In genomic region chr20:49461894-49462293, GRCh38 we compare ENCODE assay signal across 25 cellular contexts. TPM values are rescaled to one million over a fixed set of nuclear protein-coding genes. Genes with fewer than 3 reads are reported as not detected.
DNase-seq lines count a peak whose midpoint lies in the region; FAIRE-seq and TF ChIP-seq lines count a peak whose summit lies in the region.
"Had no signal": no experiment of that assay in that cellular context is flagged by ENCODE, and none has a peak within 500 bp of the region (broad histone marks: within the 10 kb centered on the region; RNA-seq: fewer than 3 reads in every experiment).

No MANE protein-coding gene starts in this region.

- intact Hi-C loops in esophagus muscularis mucosa (cut with DNase I) = no loop called here
- intact Hi-C loops in activated T-helper 1 cell treated with anti-CD3 and anti-CD28 coated beads, Interleukin-12 subunit alpha, Interleukin-12 subunit beta, Interleukin-2, Interleukin-4 antibody, amounts not matched to agents 30 ng/mL and 10 ng/mL and 1 ng/mL, durations not matched to agents 14 hours and 24 hours and 36 hours (cut with micrococcal nuclease) = no loop called here

- 92% methylated on average over 3 of the region's 3 CpGs for WGBS in esophagus muscularis mucosa

- H3K4me3 ChIP-seq in HEK293 (ENCODE audit: low read depth, low read length) = no peak overlapping the region
- no peak overlapping the region for H3K4me3 ChIP-seq in esophagus muscularis mucosa
- H3K4me3 ChIP-seq in Peyer's patch = no peak overlapping the region
- H3K4me3 ChIP-seq: BLaER1 had no signal

- H3K27ac Mint-ChIP-seq in activated T-helper 1 cell treated with anti-CD3 and anti-CD28 coated beads, Interleukin-12 subunit alpha, Interleukin-12 subunit beta, Interleukin-2, Interleukin-4 antibody, amounts not matched to agents 30 ng/mL and 10 ng/mL and 1 ng/mL, durations not matched to agents 14 hours and 24 hours and 36 hours = no peak overlapping the region
- H3K27ac Mint-ChIP-seq: CD14-positive monocyte; CD4-positive, alpha-beta memory T cell had no signal

- H3K27me3 Mint-ChIP-seq in activated T-helper 1 cell treated with anti-CD3 and anti-CD28 coated beads, Interleukin-12 subunit alpha, Interleukin-12 subunit beta, Interleukin-2, Interleukin-4 antibody, amounts not matched to agents 30 ng/mL and 10 ng/mL and 1 ng/mL, durations not matched to agents 14 hours and 24 hours and 36 hours (ENCODE audit: insufficient read depth) = peaks cover 21% of the 10 kb centered on the region

- no peaks in the 10 kb centered on the region for H3K9me3 Mint-ChIP-seq in activated T-helper 1 cell treated with anti-CD3 and anti-CD28 coated beads, Interleukin-12 subunit alpha, Interleukin-12 subunit beta, Interleukin-2, Interleukin-4 antibody, amounts not matched to agents 30 ng/mL and 10 ng/mL and 1 ng/mL, durations not matched to agents 14 hours and 24 hours and 36 hours
- H3K9me3 Mint-ChIP-seq: CD4-positive, alpha-beta memory T cell; CD8-positive, alpha-beta memory T cell had no signal

- H3K4me1 Mint-ChIP-seq in activated T-helper 1 cell treated with anti-CD3 and anti-CD28 coated beads, Interleukin-12 subunit alpha, Interleukin-12 subunit beta, Interleukin-2, Interleukin-4 antibody, amounts not matched to agents 30 ng/mL and 10 ng/mL and 1 ng/mL, durations not matched to agents 14 hours and 24 hours and 36 hours (ENCODE audit: low read depth) = no peaks in the 10 kb centered on the region
- H3K4me1 Mint-ChIP-seq: CD14-positive monocyte; CD4-positive, alpha-beta memory T cell; CD4-positive, CD25-positive, alpha-beta regulatory T cell; CD8-positive, alpha-beta memory T cell had no signal

- no peak for TF ChIP-seq EP300 in esophagus muscularis mucosa (IDR thresholded peaks at IDR 0.05)

- POLR2A ChIA-PET in HEK293 (lab: Yijun Ruan, JAX) = no interaction called here

- CTCF ChIA-PET in HEK293 (lab: Yijun Ruan, JAX) = interaction anchor here (0.7 to 2.3 kb wide), 4 partner anchors 11 to 127 kb away, joined by 3 to 7 read pairs (median 4); no protein-coding TSS in a partner anchor

- no peak for DNase-seq in HTR-8/SVneo (ENCODE audit: insufficient read length, low spot score)
- DNase-seq in esophagus muscularis mucosa (ENCODE audit: extremely low spot score) = no peak
- no peak for DNase-seq in urothelium cell line (ENCODE audit: low spot score)
- DNase-seq in Peyer's patch = no peak
- no peak for DNase-seq in activated T-helper 1 cell treated with anti-CD3 and anti-CD28 coated beads, Interleukin-12 subunit alpha, Interleukin-12 subunit beta, Interleukin-2, Interleukin-4 antibody, amounts not matched to agents 30 ng/mL and 10 ng/mL and 1 ng/mL, durations not matched to agents 14 hours and 24 hours and 36 hours (ENCODE audit: low spot score)
- DNase-seq in stimulated activated naive CD4-positive, alpha-beta T cell (lab: John Stamatoyannopoulos, UW) = no peak
- DNase-seq: 8988T; ACHN; BE2C; C1 segment of cervical spinal cord; CD4-positive, alpha-beta memory T cell; CD4-positive, CD25-positive, alpha-beta regulatory T cell; CD8-positive, alpha-beta memory T cell; COR-L47; DMS 273 treated with DMSO at 0.1 percent for 48 hours; DMS79 treated with DMSO at 0.1 percent for 48 hours; GF-D8 had no signal

- no peak overlapping the region for H3K4me3 Mint-ChIP-seq in activated T-helper 1 cell treated with anti-CD3 and anti-CD28 coated beads, Interleukin-12 subunit alpha, Interleukin-12 subunit beta, Interleukin-2, Interleukin-4 antibody, amounts not matched to agents 30 ng/mL and 10 ng/mL and 1 ng/mL, durations not matched to agents 14 hours and 24 hours and 36 hours
- H3K4me3 Mint-ChIP-seq: CD14-positive monocyte; CD4-positive, alpha-beta memory T cell; CD4-positive, CD25-positive, alpha-beta regulatory T cell; CD8-positive, alpha-beta memory T cell had no signal

- H3K36me3 ChIP-seq in HEK293 (ENCODE audit: control insufficient read depth in 2 of 2, insufficient read depth in 1 of 2, low read length in 2 of 2) = no peaks in the 10 kb centered on the region
- no peaks in the 10 kb centered on the region for H3K36me3 ChIP-seq in esophagus muscularis mucosa
- H3K36me3 ChIP-seq in Peyer's patch = no peaks in the 10 kb centered on the region
- H3K36me3 ChIP-seq: BE2C, BLaER1 had no signal

- H3K27me3 ChIP-seq in esophagus muscularis mucosa = no peaks in the 10 kb centered on the region
- H3K27me3 ChIP-seq in Peyer's patch = no peaks in the 10 kb centered on the region
- H3K27me3 ChIP-seq: BE2C, BLaER1 had no signal

- FAIRE-seq in HTR-8/SVneo (lab: Jason Lieb, UNC) (peak; percentile 87), urothelium cell line (lab: Jason Lieb, UNC) (peak; percentile 61)
- FAIRE-seq: A204.1, G401.6, GM12891, GM19239 had no signal

- TF ChIP-seq CTCF in HEK293 (tag by site-specific recombination; IDR thresholded peaks at IDR 0.05) (no peak), esophagus muscularis mucosa (IDR thresholded peaks at IDR 0.05) (no peak), Peyer's patch (IDR thresholded peaks at IDR 0.05) (no peak)

- TF ChIP-seq POLR2A in esophagus muscularis mucosa (IDR thresholded peaks at IDR 0.05; ENCODE audit: low read depth) (no peak), Peyer's patch (IDR thresholded peaks at IDR 0.05) (no peak)

- no peak overlapping the region for H3K27ac ChIP-seq in HEK293 (ENCODE audit: extremely low read depth, low read depth, low read length)
- H3K27ac ChIP-seq in esophagus muscularis mucosa (replicated peaks in 1 of 4) = peak overlapping the region; percentile 13 to 46 (median 43)
- H3K27ac ChIP-seq in Peyer's patch = no peak overlapping the region
- H3K27ac ChIP-seq: BLaER1 had no signal

- H3K4me1 ChIP-seq in HEK293 (ENCODE audit: control insufficient read depth, insufficient read depth, low read length) (no peaks in the 10 kb centered on the region), esophagus muscularis mucosa (peaks cover 0 to 62% (median 50%) of the 10 kb centered on the region in 4 donors), Peyer's patch (no peaks in the 10 kb centered on the region)
- H3K4me1 ChIP-seq: BE2C, BLaER1 had no signal

- no peaks in the 10 kb centered on the region for H3K9me3 ChIP-seq in HEK293 (ENCODE audit: control insufficient read depth, insufficient read depth, low read depth, low read length)
- no peaks in the 10 kb centered on the region for H3K9me3 ChIP-seq in esophagus muscularis mucosa
- H3K9me3 ChIP-seq in Peyer's patch = no peaks in the 10 kb centered on the region
- H3K9me3 ChIP-seq: BE2C, BLaER1 had no signal

- no peaks in the 10 kb centered on the region for H3K36me3 Mint-ChIP-seq in activated T-helper 1 cell treated with anti-CD3 and anti-CD28 coated beads, Interleukin-12 subunit alpha, Interleukin-12 subunit beta, Interleukin-2, Interleukin-4 antibody, amounts not matched to agents 30 ng/mL and 10 ng/mL and 1 ng/mL, durations not matched to agents 14 hours and 24 hours and 36 hours (ENCODE audit: low read depth)
- H3K36me3 Mint-ChIP-seq: CD14-positive monocyte; CD4-positive, alpha-beta memory T cell; CD4-positive, CD25-positive, alpha-beta regulatory T cell; CD8-positive, alpha-beta memory T cell had no signal

TF ChIP-seq in HEK293, 187 proteins besides CTCF, POLR2A, EP300 and RAD21:
- no peak for TF ChIP-seq HIC1 (tag by site-specific recombination; IDR thresholded peaks at IDR 0.05)
- TF ChIP-seq ZNF513 (tag by site-specific recombination; IDR thresholded peaks at IDR 0.05) = peak; percentile 92

RNA-seq across cellular contexts. Expression of gene KCNB1, which starts 20.6 kb away (rescaled TPM):
- total RNA-seq in esophagus muscularis mucosa (10 to 100 TPM; 32.3 to 55.5 (median 51.9) TPM), Peyer's patch (under 1 TPM; 0.35 to 0.85 (median 0.61) TPM)
- total RNA-seq in activated T-helper 1 cell treated with anti-CD3 and anti-CD28 coated beads, Interleukin-12 subunit alpha, Interleukin-12 subunit beta, Interleukin-2, Interleukin-4 antibody, amounts not matched to agents 30 ng/mL and 10 ng/mL and 1 ng/mL, durations not matched to agents 14 hours and 24 hours and 36 hours = 0.08 and 0.20 TPM in 2 replicates
- total RNA-seq: A673; CD4-positive, alpha-beta memory T cell; CD4-positive, CD25-positive, alpha-beta regulatory T cell had no signal

Comparison
In these comparisons a context has a peak if more than half of its experiments do, and no peak if none do; other contexts are left out.
1. H3K27ac ChIP-seq: peak in esophagus muscularis mucosa (4 of 4); none in HEK293 (single experiment) and Peyer's patch (0 of 4).
2. RNA of gene KCNB1, which starts 20.6 kb away (total RNA-seq): 32.3 to 55.5 TPM in esophagus muscularis mucosa; 0.35 to 0.85 TPM in Peyer's patch and 0.08 to 0.20 TPM in activated T-helper 1 cell treated with anti-CD3 and anti-CD28 coated beads, Interleukin-12 subunit alpha, Interleukin-12 subunit beta, Interleukin-2, Interleukin-4 antibody, amounts not matched to agents 30 ng/mL and 10 ng/mL and 1 ng/mL, durations not matched to agents 14 hours and 24 hours and 36 hours; every median in the first group is over 10 times any median in the second.